Comparison of ENCODE assay signal across 2 cellular contexts in genomic region chr6:38566295-38566694, GRCh38.
TF ChIP-seq lines count a peak whose summit lies in the region.

No MANE protein-coding gene starts in this region.

TF ChIP-seq in A549, 52 proteins besides CTCF, POLR2A, EP300 and RAD21 (continued from another document):
- TF ChIP-seq, protein P1, sequence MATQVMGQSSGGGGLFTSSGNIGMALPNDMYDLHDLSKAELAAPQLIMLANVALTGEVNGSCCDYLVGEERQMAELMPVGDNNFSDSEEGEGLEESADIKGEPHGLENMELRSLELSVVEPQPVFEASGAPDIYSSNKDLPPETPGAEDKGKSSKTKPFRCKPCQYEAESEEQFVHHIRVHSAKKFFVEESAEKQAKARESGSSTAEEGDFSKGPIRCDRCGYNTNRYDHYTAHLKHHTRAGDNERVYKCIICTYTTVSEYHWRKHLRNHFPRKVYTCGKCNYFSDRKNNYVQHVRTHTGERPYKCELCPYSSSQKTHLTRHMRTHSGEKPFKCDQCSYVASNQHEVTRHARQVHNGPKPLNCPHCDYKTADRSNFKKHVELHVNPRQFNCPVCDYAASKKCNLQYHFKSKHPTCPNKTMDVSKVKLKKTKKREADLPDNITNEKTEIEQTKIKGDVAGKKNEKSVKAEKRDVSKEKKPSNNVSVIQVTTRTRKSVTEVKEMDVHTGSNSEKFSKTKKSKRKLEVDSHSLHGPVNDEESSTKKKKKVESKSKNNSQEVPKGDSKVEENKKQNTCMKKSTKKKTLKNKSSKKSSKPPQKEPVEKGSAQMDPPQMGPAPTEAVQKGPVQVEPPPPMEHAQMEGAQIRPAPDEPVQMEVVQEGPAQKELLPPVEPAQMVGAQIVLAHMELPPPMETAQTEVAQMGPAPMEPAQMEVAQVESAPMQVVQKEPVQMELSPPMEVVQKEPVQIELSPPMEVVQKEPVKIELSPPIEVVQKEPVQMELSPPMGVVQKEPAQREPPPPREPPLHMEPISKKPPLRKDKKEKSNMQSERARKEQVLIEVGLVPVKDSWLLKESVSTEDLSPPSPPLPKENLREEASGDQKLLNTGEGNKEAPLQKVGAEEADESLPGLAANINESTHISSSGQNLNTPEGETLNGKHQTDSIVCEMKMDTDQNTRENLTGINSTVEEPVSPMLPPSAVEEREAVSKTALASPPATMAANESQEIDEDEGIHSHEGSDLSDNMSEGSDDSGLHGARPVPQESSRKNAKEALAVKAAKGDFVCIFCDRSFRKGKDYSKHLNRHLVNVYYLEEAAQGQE (IDR thresholded peaks at IDR 0.05): no peak
- no peak for TF ChIP-seq EHF (CRISPR knock-in tag; IDR thresholded peaks at IDR 0.05)
- TF ChIP-seq BHLHE40 (IDR thresholded peaks at IDR 0.05; ENCODE audit: low read depth, low read length): no peak
- no peak for TF ChIP-seq ZC3H11A (IDR thresholded peaks at IDR 0.05)
- no peak for TF ChIP-seq BCL3 (IDR thresholded peaks at IDR 0.05)
- TF ChIP-seq HOXA7 (CRISPR knock-in tag; IDR thresholded peaks at IDR 0.05): no peak
- TF ChIP-seq KDM5A (IDR thresholded peaks at IDR 0.05): no peak
- no peak for TF ChIP-seq USF2 (IDR thresholded peaks at IDR 0.05)
- TF ChIP-seq, protein P2, sequence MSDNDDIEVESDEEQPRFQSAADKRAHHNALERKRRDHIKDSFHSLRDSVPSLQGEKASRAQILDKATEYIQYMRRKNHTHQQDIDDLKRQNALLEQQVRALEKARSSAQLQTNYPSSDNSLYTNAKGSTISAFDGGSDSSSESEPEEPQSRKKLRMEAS (IDR thresholded peaks at IDR 0.05): no peak
- TF ChIP-seq NFE2L2 (conservative IDR thresholded peaks at IDR 0.05; ENCODE audit: low read length): no peak
- TF ChIP-seq ZFP36 (IDR thresholded peaks at IDR 0.05; ENCODE audit: borderline replicate concordance, partially characterized antibody): no peak
- no peak for TF ChIP-seq FOXS1 (CRISPR knock-in tag; IDR thresholded peaks at IDR 0.05)
- TF ChIP-seq CHD2 (IDR thresholded peaks at IDR 0.05; ENCODE audit: low read length, partially characterized antibody): no peak
- no peak for TF ChIP-seq RARB (CRISPR knock-in tag; IDR thresholded peaks at IDR 0.05)

TF ChIP-seq in GM23338, 12 proteins besides CTCF, POLR2A, EP300 and RAD21 (continued from another document):
- TF ChIP-seq, protein P1 (IDR thresholded peaks at IDR 0.05; ENCODE audit: unreplicated experiment): no peak
- TF ChIP-seq, protein P3, sequence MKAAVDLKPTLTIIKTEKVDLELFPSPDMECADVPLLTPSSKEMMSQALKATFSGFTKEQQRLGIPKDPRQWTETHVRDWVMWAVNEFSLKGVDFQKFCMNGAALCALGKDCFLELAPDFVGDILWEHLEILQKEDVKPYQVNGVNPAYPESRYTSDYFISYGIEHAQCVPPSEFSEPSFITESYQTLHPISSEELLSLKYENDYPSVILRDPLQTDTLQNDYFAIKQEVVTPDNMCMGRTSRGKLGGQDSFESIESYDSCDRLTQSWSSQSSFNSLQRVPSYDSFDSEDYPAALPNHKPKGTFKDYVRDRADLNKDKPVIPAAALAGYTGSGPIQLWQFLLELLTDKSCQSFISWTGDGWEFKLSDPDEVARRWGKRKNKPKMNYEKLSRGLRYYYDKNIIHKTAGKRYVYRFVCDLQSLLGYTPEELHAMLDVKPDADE (IDR thresholded peaks at IDR 0.05): no peak
- TF ChIP-seq ZNF462 (CRISPR knock-in tag; IDR thresholded peaks at IDR 0.05): no peak
TF ChIP-seq in GM23338: peak in this region for 0.
